Comparison of ENCODE assay signal across 8 cellular contexts in the genomic region with DNA sequence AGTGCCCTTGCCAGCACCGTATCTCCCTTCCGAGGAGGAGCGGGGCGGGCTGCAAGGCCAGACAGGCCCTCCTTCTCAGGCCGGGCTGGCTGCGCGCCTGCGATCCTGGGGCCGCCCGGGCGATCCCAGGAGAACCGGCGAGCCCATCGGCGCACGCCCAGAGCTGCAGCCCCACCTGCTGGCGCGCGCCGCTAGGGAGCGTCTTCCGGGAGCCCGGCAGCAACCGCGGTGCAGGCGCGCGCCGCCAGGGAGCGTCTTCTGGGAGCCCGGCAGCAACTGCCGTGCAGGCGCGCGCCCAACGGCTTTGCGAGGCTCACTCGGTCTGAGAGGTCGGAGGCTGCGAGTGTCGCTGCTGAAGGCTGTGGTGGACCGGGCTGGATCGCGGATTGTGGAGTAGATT.
DNase-seq lines count a peak whose midpoint lies in the region; ATAC-seq and TF ChIP-seq lines count a peak whose summit lies in the region.
"Not testable (repeated sequence)": the region's sequence is repeated elsewhere in the genome, so short reads cannot be mapped to it uniquely, and the experiment has no call there.

No MANE protein-coding gene starts in this region.

- not testable (repeated sequence) for H3K9me3 Mint-ChIP-seq in activated naive CD8-positive, alpha-beta T cell treated with anti-CD3 and anti-CD28 coated beads, Interleukin-2, amount 10 ng/mL, durations not matched to agents 7 days and 5 days

- intact Hi-C loops in heart right ventricle (cut with DNase I); sigmoid colon (cut with DNase I); stomach (cut with DNase I; ENCODE audit: low total_unique reads): not testable (repeated sequence)

- H3K4me3 ChIP-seq in heart right ventricle, result peak overlapping the region in 4 of 10 donors; percentile 21 to 43 (median 34)
- peak overlapping the region in 2 of 4 donors; percentile 27 to 34 for H3K4me3 ChIP-seq in sigmoid colon
- H3K4me3 ChIP-seq in stomach, result peak overlapping the region in 2 of 4 donors; percentile 25 to 45

- not testable (repeated sequence) for TF ChIP-seq EP300 in sigmoid colon (IDR thresholded peaks at IDR 0.05); stomach (IDR thresholded peaks at IDR 0.05)

- H3K36me3 Mint-ChIP-seq in activated naive CD8-positive, alpha-beta T cell treated with anti-CD3 and anti-CD28 coated beads, Interleukin-2, amount 10 ng/mL, durations not matched to agents 7 days and 5 days, result not testable (repeated sequence)

- not testable (repeated sequence) for H3K27ac ChIP-seq in heart right ventricle, sigmoid colon, stomach

- H3K27ac Mint-ChIP-seq in activated naive CD8-positive, alpha-beta T cell treated with anti-CD3 and anti-CD28 coated beads, Interleukin-2, amount 10 ng/mL, durations not matched to agents 7 days and 5 days, result not testable (repeated sequence)

- not testable (repeated sequence) for TF ChIP-seq POLR2A in sigmoid colon (IDR thresholded peaks at IDR 0.05); stomach (IDR thresholded peaks at IDR 0.05)

- not testable (repeated sequence) for H3K27me3 ChIP-seq in heart right ventricle, sigmoid colon, stomach

- 0 to 2% methylated on average over 15 to 24 of the region's 44 CpGs for WGBS in heart right ventricle, 2 donors
- WGBS in sigmoid colon, 2 donors, result 1% methylated on average over 26 of the region's 44 CpGs
- 0 to 1% (median 0%) methylated on average over 6 to 26 of the region's 44 CpGs; no CpG with 5 or more reads in 1 of the 5 donors for WGBS in stomach, 5 donors

- not testable (repeated sequence) for H3K27me3 Mint-ChIP-seq in activated naive CD8-positive, alpha-beta T cell treated with anti-CD3 and anti-CD28 coated beads, Interleukin-2, amount 10 ng/mL, durations not matched to agents 7 days and 5 days

- not testable (repeated sequence) for H3K4me1 ChIP-seq in heart right ventricle, sigmoid colon, stomach

- not testable (repeated sequence) for H3K36me3 ChIP-seq in heart right ventricle, sigmoid colon, stomach

- ATAC-seq in GM21576 (IDR thresholded peaks at IDR 0.05; ENCODE audit: unreplicated experiment) (peak; percentile 100), HG03280 (IDR thresholded peaks at IDR 0.05; ENCODE audit: unreplicated experiment) (peak; percentile 100), heart right ventricle (peak; percentile 94 to 100 (median 100))
- peak; percentile 100 for ATAC-seq in activated naive CD8-positive, alpha-beta T cell treated with anti-CD3 and anti-CD28 coated beads, Interleukin-2, amount 10 ng/mL, durations not matched to agents 7 days and 5 days (ENCODE audit: low read depth)

- POLR2A ChIA-PET in activated naive CD8-positive, alpha-beta T cell treated with anti-CD3 and anti-CD28 coated beads, Interleukin-2, amount 10 ng/mL, durations not matched to agents 7 days and 5 days (lab: Charles Lee), result not testable (repeated sequence)

- TF ChIP-seq CTCF in GM12874 (IDR thresholded peaks at IDR 0.05; ENCODE audit: insufficient read depth, low read depth, low read length) (peak; percentile 46), heart right ventricle (IDR thresholded peaks at IDR 0.05) (peak; percentile 11 to 54 (median 38)), sigmoid colon (IDR thresholded peaks at IDR 0.05) (peak in 1 of 4 experiments; percentile 38), stomach (IDR thresholded peaks at IDR 0.05) (peak in 3 of 7 experiments; percentile 22 to 42 (median 37))

- H3K4me1 Mint-ChIP-seq in activated naive CD8-positive, alpha-beta T cell treated with anti-CD3 and anti-CD28 coated beads, Interleukin-2, amount 10 ng/mL, durations not matched to agents 7 days and 5 days, result not testable (repeated sequence)

- not testable (repeated sequence) for H3K9me3 ChIP-seq in heart right ventricle, sigmoid colon, stomach

- peak; percentile 71 to 78 for DNase-seq in activated CD4-positive, alpha-beta T cell treated with anti-CD3 and anti-CD28 coated beads for 24 hours (ENCODE audit: low read depth in 2 of 2)
- peak; percentile 85 for DNase-seq in activated naive CD8-positive, alpha-beta T cell treated with anti-CD3 and anti-CD28 coated beads, Interleukin-2, amount 10 ng/mL, durations not matched to agents 7 days and 5 days
- peak; percentile 76 to 82 for DNase-seq in heart right ventricle
- peak; percentile 90 for DNase-seq in sigmoid colon
- DNase-seq in stomach, result peak; percentile 87

- H3K4me3 Mint-ChIP-seq in activated naive CD8-positive, alpha-beta T cell treated with anti-CD3 and anti-CD28 coated beads, Interleukin-2, amount 10 ng/mL, durations not matched to agents 7 days and 5 days, result not testable (repeated sequence)
